ENCODE assay signal across 21 cellular contexts in the genomic region with DNA sequence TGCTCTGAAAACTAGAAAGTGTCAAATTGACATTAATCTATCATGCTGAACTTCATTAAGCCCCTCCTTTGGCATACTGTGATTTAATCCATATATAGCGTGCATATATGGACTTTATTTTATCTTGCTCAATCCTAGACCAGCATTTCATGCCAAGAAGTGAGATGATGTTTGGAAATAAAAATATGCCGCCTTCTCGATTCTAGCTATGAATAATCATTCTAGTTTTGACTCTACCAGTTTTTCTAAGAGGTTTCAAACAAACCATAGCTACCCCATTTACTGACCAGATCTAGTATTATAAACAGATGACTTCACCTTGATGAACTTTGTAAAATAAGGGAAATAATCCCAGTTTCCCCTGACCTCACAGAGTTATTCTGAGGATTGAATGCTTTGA.
DNase-seq lines count a peak whose midpoint lies in the region; ATAC-seq, FAIRE-seq and TF ChIP-seq lines count a peak whose summit lies in the region.
"Had no signal": no experiment of that assay in that cellular context is flagged by ENCODE, and none has a peak within 500 bp of the region (broad histone marks: within the 10 kb centered on the region; RNA-seq: fewer than 3 reads in every experiment).

No MANE protein-coding gene starts in this region.

- no peaks in the 10 kb centered on the region for H3K9me3 ChIP-seq in pancreas

- no peak overlapping the region for H3K27ac ChIP-seq in pancreas
- H3K27ac ChIP-seq: RWPE1, skin epidermis had no signal

- H3K9me3 Mint-ChIP-seq in MCF 10A (ENCODE audit: unreplicated experiment) = no peaks in the 10 kb centered on the region
- H3K9me3 Mint-ChIP-seq: activated B cell treated with CpG ODN at 0.5 μM for 24 hours, endodermal cell, IgD-negative memory B cell, T-cell had no signal

- TF ChIP-seq CTCF in GM13976 (IDR thresholded peaks at IDR 0.05; ENCODE audit: borderline replicate concordance, control extremely low read depth, extremely low read depth, insufficient read depth, missing control alignments) (no peak), MCF 10A (IDR thresholded peaks at IDR 0.05; ENCODE audit: unreplicated experiment) (no peak), pancreas (IDR thresholded peaks at IDR 0.05) (no peak)

- ATAC-seq in GM19025 (IDR thresholded peaks at IDR 0.05; ENCODE audit: low read depth, unreplicated experiment) (peak; percentile 46), HG02642 (IDR thresholded peaks at IDR 0.05; ENCODE audit: poor library complexity, unreplicated experiment) (peak; percentile 65), HG03439 (IDR thresholded peaks at IDR 0.05; ENCODE audit: unreplicated experiment) (peak; percentile 69), pancreas (no peak)
- ATAC-seq: left lobe of liver, T-cell had no signal

- 76 to 95% methylated on average over 3 of the region's 3 CpGs for WGBS in pancreas, 2 donors

- no peaks in the 10 kb centered on the region for H3K4me1 ChIP-seq in pancreas

- DNase-seq in GM13976 (ENCODE audit: low spot score) (peak; percentile 9), MCF 10A (ENCODE audit: unreplicated experiment) (no peak), pancreas (no peak)
- no peak for DNase-seq in activated T-cell treated with anti-CD3 and anti-CD28 coated beads, Interleukin-2, amount 50 U/mL, for 48 hours
- no peak for DNase-seq in activated CD4-positive, CD25-positive, alpha-beta regulatory T cell (lab: John Stamatoyannopoulos, UW)
- DNase-seq: activated B cell treated with CpG ODN at 0.5 μM for 24 hours; activated CD8-positive, alpha-beta memory T cell treated with anti-CD3 and anti-CD28 coated beads, Interleukin-2, amount 50 U/mL, for 48 hours; Calu3; endodermal cell; GF-D8; H7; stimulated activated naive CD4-positive, alpha-beta T cell treated with Interleukin-2 at 50 U/mL for 16 hours; T-cell had no signal

- no TSS peak for BruUV-seq in MCF 10A (replicated peaks; lab: Mats Ljungman, UMichigan)

- H3K4me3 ChIP-seq in pancreas = no peak overlapping the region
- H3K4me3 ChIP-seq: skin epidermis had no signal

- POLR2A ChIA-PET in MCF 10A (lab: Yijun Ruan, JAX) = no interaction called here

- H3K36me3 ChIP-seq in pancreas = no peaks in the 10 kb centered on the region

- H3K27ac Mint-ChIP-seq in MCF 10A (ENCODE audit: low read depth, unreplicated experiment) = no peak overlapping the region
- H3K27ac Mint-ChIP-seq: activated B cell treated with CpG ODN at 0.5 μM for 24 hours, endodermal cell, IgD-negative memory B cell, T-cell had no signal

- FAIRE-seq in pancreas (lab: Jason Lieb, UNC) = no peak
- FAIRE-seq: urothelium cell line had no signal

- in situ Hi-C loops in GM13976 (cut with MboI; ENCODE audit: low sequenced_read_pairs, unreplicated experiment) = no loop called here

- no peak overlapping the region for H3K4me3 Mint-ChIP-seq in MCF 10A (ENCODE audit: unreplicated experiment)
- H3K4me3 Mint-ChIP-seq: activated B cell treated with CpG ODN at 0.5 μM for 24 hours, endodermal cell, IgD-negative memory B cell, T-cell had no signal

- H3K27me3 ChIP-seq in pancreas = peaks cover 0 to 5% (median 0%) of the 10 kb centered on the region in 4 donors

- CTCF ChIA-PET in MCF 10A (lab: Yijun Ruan, JAX) = no interaction called here

- H3K36me3 Mint-ChIP-seq in MCF 10A (ENCODE audit: insufficient read depth, unreplicated experiment) = no peaks in the 10 kb centered on the region
- H3K36me3 Mint-ChIP-seq: IgD-negative memory B cell had no signal

- no peaks in the 10 kb centered on the region for H3K4me1 Mint-ChIP-seq in MCF 10A (ENCODE audit: insufficient read depth, unreplicated experiment)
- H3K4me1 Mint-ChIP-seq: activated B cell treated with CpG ODN at 0.5 μM for 24 hours, IgD-negative memory B cell, T-cell had no signal

- H3K27me3 Mint-ChIP-seq in MCF 10A (ENCODE audit: insufficient read depth, unreplicated experiment) = peaks cover 11% of the 10 kb centered on the region
- H3K27me3 Mint-ChIP-seq: activated B cell treated with CpG ODN at 0.5 μM for 24 hours, T-cell had no signal

- intact Hi-C loops in MCF 10A (cut with micrococcal nuclease) = no loop called here
- intact Hi-C loops in pancreas (cut with DNase I) = no loop called here

Comparison
In these comparisons a context has a peak if more than half of its experiments do, and no peak if none do; other contexts are left out.
1. ATAC-seq: peak in GM19025 (single experiment), HG02642 (single experiment) and HG03439 (single experiment); none in pancreas (0 of 4).